In genomic region chrX:70138622-70139021, GRCh38 we compare ENCODE assay signal across 38 cellular contexts. TPM values are rescaled to one million over a fixed set of nuclear protein-coding genes. Genes with fewer than 3 reads are reported as not detected.
"Had no signal": no experiment of that assay in that cellular context is flagged by ENCODE, and none has a peak within 500 bp of the region (broad histone marks: within the 10 kb centered on the region; RNA-seq: fewer than 3 reads in every experiment).

No MANE protein-coding gene starts in this region.

- H3K4me2 ChIP-seq: KMS-11 had no signal

- H3K9me3 ChIP-seq: MG63 had no signal

- H3K27ac ChIP-seq: KMS-11 had no signal

- H3K4me3 ChIP-seq: MG63 had no signal

- H3K27me3 ChIP-seq: MG63 had no signal

- DNase-seq: Karpas-422, Kasumi-1, KG1, MG63, MM.1S, MV-4-11, NCI-H1048, NCI-H1092, NCI-H1092 treated with DMSO at 0.1 percent for 48 hours, NCI-H1105, NCI-H1105 treated with DMSO at 0.1 percent for 48 hours, NCI-H1417, NCI-H1417 treated with DMSO at 0.1 percent for 48 hours, NCI-H1436, NCI-H1436 treated with DMSO at 0.1 percent for 48 hours, NCI-H146, NCI-H1694, NCI-H1694 treated with DMSO at 0.1 percent for 48 hours, NCI-H187, NCI-H187 treated with DMSO at 0.1 percent for 48 hours, NCI-H1930, NCI-H2029, NCI-H2029 treated with DMSO at 0.1 percent for 48 hours, NCI-H2081, NCI-H2081 treated with DMSO at 0.1 percent for 48 hours, NCI-H2171, NCI-H2171 treated with DMSO at 0.1 percent for 48 hours, NCI-H2227 treated with DMSO at 0.1 percent for 48 hours, NCI-H226, NCI-H345, NCI-H446, NCI-H446 treated with DMSO at 0.1 percent for 48 hours, NCI-H510A had no signal

- H3K9ac ChIP-seq: KMS-11 had no signal

RNA-seq across cellular contexts. Expression of gene DGAT2L6, which starts 38.7 kb away (rescaled TPM):
- total RNA-seq: LHCN-M2, M059J, MCF 10A, NCI-H460 had no signal
